26 cellular contexts compared by ENCODE assay signal in the genomic region with DNA sequence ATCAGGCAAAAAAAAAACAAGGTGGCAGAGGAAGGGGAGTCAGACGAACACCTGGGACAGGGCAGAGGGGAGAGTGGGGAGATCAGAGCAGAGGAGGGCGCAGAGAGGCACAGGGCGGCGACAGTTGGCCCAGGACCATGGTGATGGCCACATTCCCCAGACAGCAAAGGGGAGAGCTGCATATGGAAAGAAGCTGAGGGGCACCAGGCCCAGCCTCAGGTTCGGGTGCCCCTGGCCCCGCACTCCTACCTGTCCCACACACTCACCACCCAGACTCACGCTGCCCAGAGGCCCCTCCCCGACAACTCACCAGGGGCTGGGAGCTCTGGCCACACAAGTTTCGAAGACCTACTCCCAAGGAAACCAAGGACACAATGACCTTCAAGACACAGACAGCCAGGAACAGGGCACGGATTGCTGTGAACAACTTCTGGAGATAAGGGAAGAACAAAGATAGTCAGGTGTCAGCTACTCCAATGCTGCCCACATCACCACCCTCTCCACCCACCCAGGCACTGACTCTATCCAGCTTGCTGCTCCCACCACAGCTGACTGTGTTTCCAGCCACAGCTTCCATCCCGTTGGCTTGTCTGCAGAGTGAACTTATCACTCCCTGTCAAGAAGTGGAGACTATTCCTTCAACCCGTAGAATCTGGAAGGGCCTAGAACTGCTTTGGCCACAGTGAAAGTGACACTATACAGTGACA. TPM values are rescaled to one million over a fixed set of nuclear protein-coding genes. Genes with fewer than 3 reads are reported as not detected.
"Had no signal": no experiment of that assay in that cellular context is flagged by ENCODE, and none has a peak within 500 bp of the region (broad histone marks: within the 10 kb centered on the region; RNA-seq: fewer than 3 reads in every experiment).

No MANE protein-coding gene starts in this region.

- ATAC-seq: activated T-cell treated with anti-CD3 and anti-CD28 coated beads, Interleukin-2, amount 50 U/mL, for 4 hours; activated T-helper 17 cell treated with anti-CD3 and anti-CD28 coated beads, Interleukin-2, amount 50 U/mL, for 72 hours had no signal

- H3K4me3 ChIP-seq: MG63, Peyer's patch had no signal

- H3K9me3 Mint-ChIP-seq: activated CD4-positive, alpha-beta T cell treated with anti-CD3 and anti-CD28 coated beads, Interleukin-2, amount 10 ng/mL, durations not matched to agents 7 days and 5 days; activated naive CD4-positive, alpha-beta T cell treated with anti-CD3 and anti-CD28 coated beads, Interleukin-2, amount 10 ng/mL, durations not matched to agents 7 days and 5 days; activated naive CD8-positive, alpha-beta T cell treated with anti-CD3 and anti-CD28 coated beads for 36 hours; activated T-cell treated with anti-CD3 and anti-CD28 coated beads, Interleukin-2, amount 50 U/mL, for 4 hours had no signal

- DNase-seq: activated CD4-positive, alpha-beta memory T cell treated with anti-CD3 and anti-CD28 coated beads for 36 hours; activated CD4-positive, alpha-beta T cell treated with anti-CD3 and anti-CD28 coated beads, Interleukin-2, amount 10 ng/mL, durations not matched to agents 7 days and 5 days; activated CD4-positive, CD25-positive, alpha-beta regulatory T cell; activated CD8-positive, alpha-beta memory T cell treated with anti-CD3 and anti-CD28 coated beads for 24 hours; activated gamma-delta T cell; activated naive CD4-positive, alpha-beta T cell treated with anti-CD3 and anti-CD28 coated beads, Interleukin-2, amount 10 ng/mL, durations not matched to agents 7 days and 5 days; activated naive CD8-positive, alpha-beta T cell treated with anti-CD3 and anti-CD28 coated beads for 36 hours; activated T-cell treated with anti-CD3 and anti-CD28 coated beads, Interleukin-2, amount 50 U/mL, for 4 hours; brain microvascular endothelial cell; central memory CD4-positive, alpha-beta T cell; MG63; MV-4-11; NCI-H1092 treated with DMSO at 0.1 percent for 48 hours; NCI-H1417 treated with DMSO at 0.1 percent for 48 hours; NCI-H1694 treated with DMSO at 0.1 percent for 48 hours; NCI-H2029 treated with DMSO at 0.1 percent for 48 hours; NCI-H510A treated with DMSO at 0.1 percent for 48 hours; Peyer's patch; SHP77 treated with DMSO at 0.1 percent for 48 hours; T-helper 1 cell had no signal

- H3K36me3 ChIP-seq: brain microvascular endothelial cell, MG63 had no signal

- H3K9me3 ChIP-seq: MG63, Peyer's patch had no signal

- H3K27me3 ChIP-seq: brain microvascular endothelial cell, MG63, Peyer's patch had no signal

- H3K27ac ChIP-seq: brain microvascular endothelial cell, KMS-11, VCaP had no signal

- H3K4me3 Mint-ChIP-seq: activated CD4-positive, alpha-beta memory T cell treated with anti-CD3 and anti-CD28 coated beads for 36 hours; activated CD4-positive, alpha-beta T cell treated with anti-CD3 and anti-CD28 coated beads, Interleukin-2, amount 10 ng/mL, durations not matched to agents 7 days and 5 days; activated naive CD4-positive, alpha-beta T cell treated with anti-CD3 and anti-CD28 coated beads, Interleukin-2, amount 10 ng/mL, durations not matched to agents 7 days and 5 days; activated naive CD8-positive, alpha-beta T cell treated with anti-CD3 and anti-CD28 coated beads for 36 hours; activated T-cell treated with anti-CD3 and anti-CD28 coated beads, Interleukin-2, amount 50 U/mL, for 4 hours; activated T-helper 17 cell treated with anti-CD3 and anti-CD28 coated beads, Interleukin-2, amount 50 U/mL, for 72 hours; IgD-negative memory B cell had no signal

- H3K27ac Mint-ChIP-seq: activated CD4-positive, alpha-beta memory T cell treated with anti-CD3 and anti-CD28 coated beads for 36 hours; activated CD4-positive, alpha-beta T cell treated with anti-CD3 and anti-CD28 coated beads, Interleukin-2, amount 10 ng/mL, durations not matched to agents 7 days and 5 days; activated naive CD4-positive, alpha-beta T cell treated with anti-CD3 and anti-CD28 coated beads, Interleukin-2, amount 10 ng/mL, durations not matched to agents 7 days and 5 days; activated naive CD8-positive, alpha-beta T cell treated with anti-CD3 and anti-CD28 coated beads for 36 hours; IgD-negative memory B cell had no signal

- H3K36me3 Mint-ChIP-seq: activated CD4-positive, alpha-beta memory T cell treated with anti-CD3 and anti-CD28 coated beads for 36 hours; activated naive CD4-positive, alpha-beta T cell treated with anti-CD3 and anti-CD28 coated beads, Interleukin-2, amount 10 ng/mL, durations not matched to agents 7 days and 5 days; activated naive CD8-positive, alpha-beta T cell treated with anti-CD3 and anti-CD28 coated beads for 36 hours had no signal

- H3K4me1 Mint-ChIP-seq: activated naive CD4-positive, alpha-beta T cell treated with anti-CD3 and anti-CD28 coated beads, Interleukin-2, amount 10 ng/mL, durations not matched to agents 7 days and 5 days; activated naive CD8-positive, alpha-beta T cell treated with anti-CD3 and anti-CD28 coated beads for 36 hours; activated T-helper 17 cell treated with anti-CD3 and anti-CD28 coated beads, Interleukin-2, amount 50 U/mL, for 72 hours had no signal

RNA-seq across cellular contexts. Expression of a gene that starts 8.3 kb away (rescaled TPM):
- total RNA-seq: activated CD4-positive, alpha-beta memory T cell treated with anti-CD3 and anti-CD28 coated beads for 36 hours; activated CD4-positive, alpha-beta T cell treated with anti-CD3 and anti-CD28 coated beads, Interleukin-2, amount 10 ng/mL, durations not matched to agents 7 days and 5 days; activated naive CD8-positive, alpha-beta T cell treated with anti-CD3 and anti-CD28 coated beads for 36 hours; activated T-helper 17 cell treated with anti-CD3 and anti-CD28 coated beads, Interleukin-2, amount 50 U/mL, for 72 hours; T-helper 2 cell treated with Interferon-gamma antibody and Interleukin-4, amounts not matched to agents 100 ng/mL and 5 ng/mL, for 36 hours had no signal

RNA-seq across cellular contexts. Expression of a gene that starts 8.7 kb away (rescaled TPM):
- total RNA-seq: activated CD4-positive, alpha-beta memory T cell treated with anti-CD3 and anti-CD28 coated beads for 36 hours; activated CD4-positive, alpha-beta T cell treated with anti-CD3 and anti-CD28 coated beads, Interleukin-2, amount 10 ng/mL, durations not matched to agents 7 days and 5 days; activated naive CD8-positive, alpha-beta T cell treated with anti-CD3 and anti-CD28 coated beads for 36 hours; SK-MEL-5; T-helper 2 cell treated with Interferon-gamma antibody and Interleukin-4, amounts not matched to agents 100 ng/mL and 5 ng/mL, for 36 hours had no signal
